In the genomic region with DNA sequence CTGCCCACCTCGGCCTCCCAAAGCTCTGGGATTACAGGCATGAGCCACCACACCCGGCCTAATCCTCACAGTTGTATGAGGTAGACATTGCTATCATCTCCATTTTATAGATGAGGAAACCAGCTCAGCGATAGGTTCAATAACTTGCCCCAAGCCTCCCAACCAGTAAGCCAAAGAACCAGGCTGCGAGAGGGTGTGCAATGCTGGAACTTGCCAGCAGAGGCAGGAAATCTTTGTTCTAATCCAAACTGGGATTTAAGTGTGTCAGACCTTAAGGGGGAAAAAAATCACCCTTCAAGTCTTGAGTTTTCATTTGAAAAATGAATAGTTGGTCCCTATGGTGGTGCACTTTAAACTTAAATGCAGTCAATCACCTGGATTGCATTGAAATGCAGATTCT, we compare ENCODE assay signal across 1 cellular context.
TF ChIP-seq lines count a peak whose summit lies in the region.

No MANE protein-coding gene starts in this region.

TF ChIP-seq in HCT116, 20 proteins besides CTCF, POLR2A, EP300 and RAD21 (continued from another document):
- no peak for TF ChIP-seq ZBTB33 (IDR thresholded peaks at IDR 0.05; ENCODE audit: extremely low read depth, insufficient replicate concordance, low read length)
- TF ChIP-seq, protein P1, sequence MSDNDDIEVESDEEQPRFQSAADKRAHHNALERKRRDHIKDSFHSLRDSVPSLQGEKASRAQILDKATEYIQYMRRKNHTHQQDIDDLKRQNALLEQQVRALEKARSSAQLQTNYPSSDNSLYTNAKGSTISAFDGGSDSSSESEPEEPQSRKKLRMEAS (IDR thresholded peaks at IDR 0.05) = no peak
- TF ChIP-seq ZFX (IDR thresholded peaks at IDR 0.05) = no peak
- TF ChIP-seq POLR2AphosphoS5 (IDR thresholded peaks at IDR 0.05; ENCODE audit: low read depth, low read length) = no peak
- no peak for TF ChIP-seq CEBPB (IDR thresholded peaks at IDR 0.05; ENCODE audit: low read depth)
- no peak for TF ChIP-seq ELF1 (IDR thresholded peaks at IDR 0.05; ENCODE audit: borderline replicate concordance, low read depth)
TF ChIP-seq in HCT116: peak in this region for 0.
